In the genomic region with DNA sequence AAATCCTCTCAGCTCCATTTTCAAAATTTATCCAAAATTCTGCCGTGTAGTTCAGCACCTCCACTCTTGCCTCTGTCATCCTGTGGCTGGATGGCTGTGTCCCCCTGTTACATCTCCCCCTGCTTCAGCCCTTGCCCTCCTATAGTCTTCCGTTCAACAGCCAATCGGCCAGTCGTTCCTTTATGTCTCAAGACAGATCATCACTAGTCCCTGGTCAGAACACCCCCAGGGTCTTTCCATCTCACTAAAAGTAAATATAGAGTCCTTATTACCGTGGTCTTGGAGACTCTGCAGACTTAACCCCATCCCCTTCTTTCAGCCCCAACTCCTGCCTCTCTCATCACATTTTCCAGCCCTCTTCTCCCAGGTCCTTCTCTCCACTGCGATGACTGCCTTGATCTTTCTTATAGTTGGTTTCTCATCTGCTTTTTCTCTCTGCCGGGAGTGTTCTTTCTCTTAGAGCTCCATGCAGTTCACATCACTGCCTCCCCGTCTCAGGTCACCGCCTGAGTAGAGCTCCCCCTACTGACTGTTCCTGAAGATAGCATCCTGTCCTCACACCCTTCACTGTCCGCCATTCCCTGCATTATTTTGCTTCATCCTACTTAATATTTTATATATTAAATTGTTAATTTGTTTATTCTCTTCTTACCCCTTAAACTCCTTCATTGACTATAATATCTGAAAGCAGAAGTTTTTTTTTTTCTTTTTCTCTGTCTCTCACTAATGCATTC, we compare ENCODE assay signal across 8 cellular contexts.
DNase-seq lines count a peak whose midpoint lies in the region; ATAC-seq lines count a peak whose summit lies in the region.

No MANE protein-coding gene starts in this region.

- H3K36me3 Mint-ChIP-seq in activated T-cell treated with anti-CD3 and anti-CD28 coated beads, Interleukin-2, amount 50 U/mL, for 24 hours (ENCODE audit: low read depth) = no peaks in the 10 kb centered on the region

- no peaks in the 10 kb centered on the region for H3K9me3 Mint-ChIP-seq in activated T-cell treated with anti-CD3 and anti-CD28 coated beads, Interleukin-2, amount 50 U/mL, for 24 hours

- ATAC-seq in GM21381 (IDR thresholded peaks at IDR 0.05; ENCODE audit: unreplicated experiment) (peak; percentile 76), HG03460 (IDR thresholded peaks at IDR 0.05; ENCODE audit: unreplicated experiment) (peak; percentile 88)

- no peak overlapping the region for H3K4me3 Mint-ChIP-seq in activated T-cell treated with anti-CD3 and anti-CD28 coated beads, Interleukin-2, amount 50 U/mL, for 24 hours

- peaks cover 17% of the 10 kb centered on the region for H3K27me3 Mint-ChIP-seq in activated T-cell treated with anti-CD3 and anti-CD28 coated beads, Interleukin-2, amount 50 U/mL, for 24 hours

- DNase-seq in DMS 273 (lab: John Stamatoyannopoulos, UW; ENCODE audit: unreplicated experiment) (peak; percentile 69), DMS 273 treated with DMSO at 0.1 percent for 48 hours (lab: John Stamatoyannopoulos, UW) (no peak), RPMI8226 (peak; percentile 20), glomerular endothelial cell (ENCODE audit: extremely low read depth, low read depth, low spot score) (peak; percentile 16), SIG-M5 treated with dmso at 0.1 percent for 504 hours (lab: John Stamatoyannopoulos, UW; ENCODE audit: unreplicated experiment) (no peak)
- no peak for DNase-seq in activated T-cell treated with anti-CD3 and anti-CD28 coated beads, Interleukin-2, amount 50 U/mL, for 24 hours

- no peak overlapping the region for H3K27ac Mint-ChIP-seq in activated T-cell treated with anti-CD3 and anti-CD28 coated beads, Interleukin-2, amount 50 U/mL, for 24 hours

- H3K4me1 Mint-ChIP-seq in activated T-cell treated with anti-CD3 and anti-CD28 coated beads, Interleukin-2, amount 50 U/mL, for 24 hours (ENCODE audit: low read depth) = no peaks in the 10 kb centered on the region

Comparison
In these comparisons a context has a peak if more than half of its experiments do, and no peak if none do; other contexts are left out.
1. DNase-seq: peak in DMS 273 (single experiment), RPMI8226 (single experiment) and glomerular endothelial cell (single experiment); none in DMS 273 treated with DMSO at 0.1 percent for 48 hours (single experiment), activated T-cell treated with anti-CD3 and anti-CD28 coated beads, Interleukin-2, amount 50 U/mL, for 24 hours (single experiment) and SIG-M5 treated with dmso at 0.1 percent for 504 hours (single experiment).